1 cellular context compared by ENCODE assay signal in the genomic region with DNA sequence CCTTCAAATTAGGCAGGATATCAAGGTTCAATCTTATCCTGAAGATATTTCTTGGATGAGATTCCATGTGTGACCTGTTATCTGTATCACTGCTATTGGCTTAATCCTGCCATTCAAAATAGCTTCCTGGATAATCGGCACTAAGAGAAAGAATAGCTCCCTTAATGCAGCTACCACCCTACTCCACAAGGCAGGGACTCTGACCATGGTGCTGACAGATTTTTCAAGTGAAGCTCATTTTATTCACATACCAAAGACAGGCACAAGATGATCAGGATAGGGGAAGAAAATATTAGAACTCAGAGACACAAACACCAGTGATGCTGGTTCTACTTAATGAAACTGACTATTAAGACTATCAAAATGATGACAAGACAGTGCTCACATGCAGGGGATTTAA.
TF ChIP-seq lines count a peak whose summit lies in the region.

No MANE protein-coding gene starts in this region.

TF ChIP-seq in HCT116, 20 proteins besides CTCF, POLR2A, EP300 and RAD21 (continued from another document):
- TF ChIP-seq REST (IDR thresholded peaks at IDR 0.05; ENCODE audit: low read depth) (peak; percentile 41), SIN3A (IDR thresholded peaks at IDR 0.05; ENCODE audit: low read depth) (no peak)
